8 cellular contexts compared by ENCODE assay signal in genomic region chr2:155310589-155310988, GRCh38.
A peak's percentile ranks its signal among the peaks of the same experiment; 100 is the strongest.
DNase-seq lines count a peak whose midpoint lies in the region; ATAC-seq, FAIRE-seq and TF ChIP-seq lines count a peak whose summit lies in the region.

No MANE protein-coding gene starts in this region.

- TF ChIP-seq EP300 in Ishikawa (IDR thresholded peaks at IDR 0.05; ENCODE audit: borderline replicate concordance), result no peak

- FAIRE-seq in A204.1 (lab: Jason Lieb, UNC), result peak; percentile 94
- FAIRE-seq in urothelium cell line (lab: Jason Lieb, UNC), result no peak

- no peak overlapping the region for H3K4me3 Mint-ChIP-seq in activated T-helper 17 cell treated with anti-CD3 and anti-CD28 coated beads, Interleukin-2, amount 50 U/mL, for 72 hours

- no peaks in the 10 kb centered on the region for H3K36me3 Mint-ChIP-seq in activated T-helper 17 cell treated with anti-CD3 and anti-CD28 coated beads, Interleukin-2, amount 50 U/mL, for 72 hours (ENCODE audit: low read depth)

- peak; percentile 27 for DNase-seq in SIG-M5 (lab: John Stamatoyannopoulos, UW)
- peak; percentile 31 for DNase-seq in globus pallidus (ENCODE audit: low spot score)
- DNase-seq in urothelium cell line (ENCODE audit: low spot score), result peak; percentile 7
- no peak for DNase-seq in 8988T

- H3K27ac Mint-ChIP-seq in activated T-helper 17 cell treated with anti-CD3 and anti-CD28 coated beads, Interleukin-2, amount 50 U/mL, for 72 hours, result no peak overlapping the region

- H3K27me3 Mint-ChIP-seq in activated T-helper 17 cell treated with anti-CD3 and anti-CD28 coated beads, Interleukin-2, amount 50 U/mL, for 72 hours, result no peaks in the 10 kb centered on the region

- no peaks in the 10 kb centered on the region for H3K4me1 Mint-ChIP-seq in activated T-helper 17 cell treated with anti-CD3 and anti-CD28 coated beads, Interleukin-2, amount 50 U/mL, for 72 hours

- H3K9me3 Mint-ChIP-seq in activated T-helper 17 cell treated with anti-CD3 and anti-CD28 coated beads, Interleukin-2, amount 50 U/mL, for 72 hours, result no peaks in the 10 kb centered on the region

- TF ChIP-seq RAD21 in Ishikawa (IDR thresholded peaks at IDR 0.05; ENCODE audit: low read depth), result peak; percentile 68

- peak; percentile 63 for ATAC-seq in GM18858 (IDR thresholded peaks at IDR 0.05; ENCODE audit: unreplicated experiment)
- no peak for ATAC-seq in activated T-helper 17 cell treated with anti-CD3 and anti-CD28 coated beads, Interleukin-2, amount 50 U/mL, for 72 hours (replicated peaks)

TF ChIP-seq in Ishikawa, 13 proteins besides CTCF, POLR2A, EP300 and RAD21:
- no peak for TF ChIP-seq CEBPB (IDR thresholded peaks at IDR 0.05)
- TF ChIP-seq TAF1 (IDR thresholded peaks at IDR 0.05; ENCODE audit: low read depth), result no peak
- TF ChIP-seq MAX (IDR thresholded peaks at IDR 0.05), result no peak
- no peak for TF ChIP-seq NFIC (IDR thresholded peaks at IDR 0.05)
